ENCODE assay signal across 8 cellular contexts in genomic region chrX:1500701-1501624, GRCh38. TPM values are rescaled to one million over a fixed set of nuclear protein-coding genes. Genes with fewer than 3 reads are reported as not detected.
DNase-seq lines count a peak whose midpoint lies in the region; ATAC-seq and TF ChIP-seq lines count a peak whose summit lies in the region.

No MANE protein-coding gene starts in this region.

- H4K20me1 ChIP-seq in mammary epithelial cell (ENCODE audit: insufficient read depth, low read length) = no peaks in the 10 kb centered on the region

- intact Hi-C loops in left lung (cut with DNase I) = no loop called here
- intact Hi-C loops in posterior cingulate gyrus (cut with DNase I) = no loop called here
- intact Hi-C loops in mammary epithelial cell (cut with micrococcal nuclease) = no loop called here

- ATAC-seq in GM18505 (IDR thresholded peaks at IDR 0.05; ENCODE audit: unreplicated experiment) (peak; percentile 66), GM21786 (IDR thresholded peaks at IDR 0.05; ENCODE audit: unreplicated experiment) (peak; percentile 60), left lung (no peak)

- peak; percentile 10 for TF ChIP-seq POLR2A in GM18505 (IDR thresholded peaks at IDR 0.05; ENCODE audit: borderline replicate concordance, extremely low read depth, insufficient read depth, insufficient read length)

- dilution Hi-C loops in mammary epithelial cell (cut with HindIII; ENCODE audit: low sequenced_read_pairs) = no loop called here

- no peak overlapping the region for H2AFZ ChIP-seq in mammary epithelial cell (ENCODE audit: low read depth, low read length)

- H3K4me2 ChIP-seq in mammary epithelial cell (ENCODE audit: insufficient read depth, low read depth, low read length) = no peak overlapping the region

- H3K9me3 ChIP-seq in left lung (no peaks in the 10 kb centered on the region), mammary epithelial cell (replicated peaks; ENCODE audit: insufficient read depth, low read length) (peaks cover 17% of the 10 kb centered on the region)

- DNase-seq in MV-4-11 (lab: John Stamatoyannopoulos, UW) (peak; percentile 33), left lung (peak in 1 of 2 donors; percentile 69), NCI-H2227 treated with DMSO at 0.1 percent for 48 hours (lab: John Stamatoyannopoulos, UW) (no peak), posterior cingulate gyrus (no peak), COLO829 (ENCODE audit: low spot score) (no peak), mammary epithelial cell (no peak)

- no peak for TF ChIP-seq CTCF in left lung (IDR thresholded peaks at IDR 0.05)
- no peak for TF ChIP-seq CTCF in mammary epithelial cell (conservative IDR thresholded peaks at IDR 0.05 in 1 of 2, IDR thresholded peaks at IDR 0.05 in 1 of 2; ENCODE audit: extremely low read depth in 1 of 2, insufficient read depth in 1 of 2, low read depth in 1 of 2, low read length in 2 of 2)

- CTCF ChIA-PET in mammary epithelial cell (lab: Charles Lee; ENCODE audit: low non-redundant PET) = no interaction called here

- H3K79me2 ChIP-seq in mammary epithelial cell (ENCODE audit: insufficient read depth, low read length) = no peaks in the 10 kb centered on the region

- in situ Hi-C loops in mammary epithelial cell (cut with MboI; ENCODE audit: low sequenced_read_pairs in 2 of 2) = no loop called here

- H3K27me3 ChIP-seq in left lung = no peaks in the 10 kb centered on the region
- H3K27me3 ChIP-seq in mammary epithelial cell (ENCODE audit: insufficient read depth, low read length) = no peaks in the 10 kb centered on the region

- no peaks in the 10 kb centered on the region for H3K36me3 ChIP-seq in left lung
- no peaks in the 10 kb centered on the region for H3K36me3 ChIP-seq in mammary epithelial cell (ENCODE audit: insufficient read depth, low read length)

- 79% methylated on average over 22 of the region's 23 CpGs for WGBS in mammary epithelial cell (ENCODE audit: low coverage, missing lambda C conversion rate)

- H3K27ac ChIP-seq in left lung (peak overlapping the region; percentile 4 to 78), mammary epithelial cell (ENCODE audit: insufficient read depth, low read depth, low read length) (no peak overlapping the region)

- H3K4me1 ChIP-seq in left lung = peaks cover 0 to 53% of the 10 kb centered on the region in 2 donors
- no peaks in the 10 kb centered on the region for H3K4me1 ChIP-seq in mammary epithelial cell (ENCODE audit: insufficient read depth, low read length)

- H3K4me3 ChIP-seq in left lung (no peak overlapping the region), mammary epithelial cell (replicated peaks in 1 of 3; ENCODE audit: insufficient read depth in 1 of 3, low read depth in 2 of 3, low read length in 3 of 3) (no peak overlapping the region)

- no TSS peak for BruUV-seq in mammary epithelial cell (replicated peaks; lab: Mats Ljungman, UMichigan)

- H3K9ac ChIP-seq in mammary epithelial cell (ENCODE audit: insufficient read depth, low read length) = no peak overlapping the region

RNA-seq across cellular contexts. Expression of gene P2RY8, which starts 36.0 kb away (rescaled TPM):
- total RNA-seq in left lung (1 to 10 TPM; 1.5 to 6.9 TPM), mammary epithelial cell (not detected)
- not detected for polyA plus RNA-seq in mammary epithelial cell
- not detected for polyA minus RNA-seq in mammary epithelial cell

RNA-seq across cellular contexts. Expression of gene ASMTL, which starts 48.3 kb away (rescaled TPM):
- total RNA-seq in left lung (10 to 100 TPM; 18.6 to 19.6 TPM), mammary epithelial cell (10 to 100 TPM in 1 of 2 donors, 1 to 10 TPM in 1; 9.1 to 13.7 TPM)
- 10.9 TPM for polyA plus RNA-seq in mammary epithelial cell
- polyA minus RNA-seq in mammary epithelial cell = 9.4 TPM
